In the genomic region with DNA sequence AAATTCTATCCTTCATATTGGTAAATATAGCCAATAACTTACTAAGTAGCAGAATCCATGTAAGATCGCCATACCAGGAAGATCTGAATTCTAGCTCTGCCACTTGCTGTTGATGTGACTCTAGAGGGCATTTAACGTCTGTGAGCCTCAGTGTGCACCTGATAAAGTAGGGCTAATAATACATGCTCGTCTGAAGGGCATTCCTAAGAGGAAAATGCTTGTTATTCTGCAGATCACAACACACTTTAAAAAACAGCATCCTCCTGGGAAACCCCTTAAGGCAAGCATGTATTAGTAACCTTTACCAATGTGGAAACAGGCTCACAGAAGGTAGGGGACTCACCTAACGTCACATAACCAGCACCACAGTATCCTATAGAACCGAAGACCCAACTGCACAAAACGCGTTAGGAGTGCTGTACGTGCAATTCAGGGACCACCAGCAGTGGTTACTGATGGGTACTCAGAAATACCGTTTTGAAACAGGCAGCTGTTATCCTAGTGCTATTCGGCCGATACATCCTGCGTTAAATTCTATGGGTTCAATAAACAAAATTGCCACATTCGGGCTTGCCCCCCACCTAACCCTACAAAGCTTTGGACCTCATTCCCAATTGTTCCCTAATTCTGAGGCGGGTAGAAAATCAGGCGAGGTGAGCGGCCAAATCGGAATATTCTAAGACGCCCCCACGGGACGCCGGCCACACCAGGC, we compare ENCODE assay signal across 1 cellular context.
TF ChIP-seq lines count a peak whose summit lies in the region.

No MANE protein-coding gene starts in this region.

TF ChIP-seq in K562, 482 proteins besides CTCF, POLR2A, EP300 and RAD21 (continued from another document):
- TF ChIP-seq, protein P1, sequence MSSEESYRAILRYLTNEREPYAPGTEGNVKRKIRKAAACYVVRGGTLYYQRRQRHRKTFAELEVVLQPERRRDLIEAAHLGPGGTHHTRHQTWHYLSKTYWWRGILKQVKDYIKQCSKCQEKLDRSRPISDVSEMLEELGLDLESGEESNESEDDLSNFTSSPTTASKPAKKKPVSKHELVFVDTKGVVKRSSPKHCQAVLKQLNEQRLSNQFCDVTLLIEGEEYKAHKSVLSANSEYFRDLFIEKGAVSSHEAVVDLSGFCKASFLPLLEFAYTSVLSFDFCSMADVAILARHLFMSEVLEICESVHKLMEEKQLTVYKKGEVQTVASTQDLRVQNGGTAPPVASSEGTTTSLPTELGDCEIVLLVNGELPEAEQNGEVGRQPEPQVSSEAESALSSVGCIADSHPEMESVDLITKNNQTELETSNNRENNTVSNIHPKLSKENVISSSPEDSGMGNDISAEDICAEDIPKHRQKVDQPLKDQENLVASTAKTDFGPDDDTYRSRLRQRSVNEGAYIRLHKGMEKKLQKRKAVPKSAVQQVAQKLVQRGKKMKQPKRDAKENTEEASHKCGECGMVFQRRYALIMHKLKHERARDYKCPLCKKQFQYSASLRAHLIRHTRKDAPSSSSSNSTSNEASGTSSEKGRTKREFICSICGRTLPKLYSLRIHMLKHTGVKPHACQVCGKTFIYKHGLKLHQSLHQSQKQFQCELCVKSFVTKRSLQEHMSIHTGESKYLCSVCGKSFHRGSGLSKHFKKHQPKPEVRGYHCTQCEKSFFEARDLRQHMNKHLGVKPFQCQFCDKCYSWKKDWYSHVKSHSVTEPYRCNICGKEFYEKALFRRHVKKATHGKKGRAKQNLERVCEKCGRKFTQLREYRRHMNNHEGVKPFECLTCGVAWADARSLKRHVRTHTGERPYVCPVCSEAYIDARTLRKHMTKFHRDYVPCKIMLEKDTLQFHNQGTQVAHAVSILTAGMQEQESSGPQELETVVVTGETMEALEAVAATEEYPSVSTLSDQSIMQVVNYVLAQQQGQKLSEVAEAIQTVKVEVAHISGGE (CRISPR knock-in tag; IDR thresholded peaks at IDR 0.05), result no peak
- TF ChIP-seq KLF6 (CRISPR knock-in tag; IDR thresholded peaks at IDR 0.05; ENCODE audit: borderline replicate concordance), result no peak
- TF ChIP-seq ZBTB1 (CRISPR knock-in tag; IDR thresholded peaks at IDR 0.05; ENCODE audit: borderline replicate concordance, low read depth), result no peak
- 0 out of 4 replicates have a peak, but pooled peaks of 1 of the 2 experiments have one; percentile 17 for TF ChIP-seq RCOR1 (IDR thresholded peaks at IDR 0.05; ENCODE audit: borderline replicate concordance in 1 of 2, low read depth in 2 of 2, low read length in 2 of 2)
- no peak for TF ChIP-seq SNRNP70 (optimal IDR thresholded peaks at IDR 0.05; ENCODE audit: low read depth, low read length)
- no peak for TF ChIP-seq SOX6 (IDR thresholded peaks at IDR 0.05)
